15 cellular contexts compared by ENCODE assay signal in the genomic region with DNA sequence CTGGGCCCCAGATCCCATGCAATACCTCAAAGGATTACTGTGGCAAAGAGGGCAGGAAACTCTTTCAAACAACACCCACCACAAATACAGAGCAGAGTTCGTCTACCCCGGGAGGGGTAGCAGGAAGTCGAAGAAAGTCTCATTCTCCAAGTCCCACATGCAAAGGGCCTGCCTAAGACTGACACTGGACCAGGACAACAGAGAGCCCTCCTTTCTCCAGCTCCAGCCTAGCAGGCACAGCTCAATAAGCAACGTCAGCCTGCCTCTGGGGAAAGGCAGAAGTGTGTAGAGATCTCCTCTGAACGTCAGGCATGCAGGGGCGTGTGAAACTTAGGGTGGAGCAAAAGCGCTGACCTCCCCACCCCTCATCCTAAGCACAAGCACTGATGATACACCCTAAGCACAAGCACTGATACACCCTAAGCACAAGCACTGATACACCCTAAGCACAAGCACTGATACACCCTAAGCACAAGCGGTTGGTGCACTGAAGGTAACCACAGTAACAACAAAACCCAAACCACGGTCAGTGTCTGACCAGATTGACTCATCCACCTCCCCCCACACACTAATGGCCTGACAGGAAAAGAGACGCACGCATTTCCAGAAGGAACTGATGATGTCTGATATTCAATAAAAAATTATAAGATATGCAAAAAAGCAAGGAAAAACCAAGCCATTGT. TPM values are rescaled to one million over a fixed set of nuclear protein-coding genes. Genes with fewer than 3 reads are reported as not detected.
DNase-seq lines count a peak whose midpoint lies in the region; ATAC-seq and TF ChIP-seq lines count a peak whose summit lies in the region.
"Had no signal": no experiment of that assay in that cellular context is flagged by ENCODE, and none has a peak within 500 bp of the region (broad histone marks: within the 10 kb centered on the region; RNA-seq: fewer than 3 reads in every experiment).

No MANE protein-coding gene starts in this region.

- H3K27ac ChIP-seq in GM23338 (ENCODE audit: low read depth) = no peak overlapping the region
- no peak overlapping the region for H3K27ac ChIP-seq in trophoblast cell (ENCODE audit: low read depth, low read length)
- H3K27ac ChIP-seq: hepatocyte, left ventricle myocardium inferior had no signal

- H4K91ac ChIP-seq in trophoblast cell (ENCODE audit: low read depth, low read length) = no peak overlapping the region

- no peaks in the 10 kb centered on the region for H4K20me1 ChIP-seq in GM23338 (replicated peaks; ENCODE audit: insufficient read depth)

- ATAC-seq in GM23338 (peak; percentile 36), GM19452 (IDR thresholded peaks at IDR 0.05; ENCODE audit: unreplicated experiment) (no peak)
- ATAC-seq: SK-N-SH treated with all-trans-retinoic acid at 6 μM for 48 hours had no signal

- H2BK5ac ChIP-seq in trophoblast cell (ENCODE audit: low read depth, low read length, poor library complexity) = no peak overlapping the region

- H3K27me3 ChIP-seq in GM23338 (ENCODE audit: insufficient read depth) = no peaks in the 10 kb centered on the region
- no peaks in the 10 kb centered on the region for H3K27me3 ChIP-seq in trophoblast cell (ENCODE audit: insufficient read depth, low read length)
- H3K27me3 ChIP-seq: hepatocyte had no signal

- H2BK12ac ChIP-seq in trophoblast cell (ENCODE audit: low read length) = no peak overlapping the region

- no peak for DNase-seq in GM23338 (ENCODE audit: low spot score)
- DNase-seq in NCI-H226 = peak; percentile 15
- peak; percentile 18 for DNase-seq in activated effector memory CD4-positive, alpha-beta T cell treated with Interleukin-2 at 50 U/mL for 16 hours
- DNase-seq in trophoblast cell = no peak
- DNase-seq in ureter (ENCODE audit: low spot score) = no peak
- no peak for DNase-seq in cerebellar cortex (ENCODE audit: low spot score)
- DNase-seq: Caco-2, KG1, left ventricle myocardium inferior, NCI-H2107 had no signal

- peaks cover 8% of the 10 kb centered on the region for H3K27me3 Mint-ChIP-seq in GM23338 (ENCODE audit: insufficient read depth, low read depth, poor library complexity)

- H2AK5ac ChIP-seq in trophoblast cell (ENCODE audit: low read length) = no peak overlapping the region

- H4K8ac ChIP-seq in trophoblast cell (ENCODE audit: low read depth, low read length) = peak overlapping the region; percentile 50

- peak overlapping the region; percentile 55 for H2BK120ac ChIP-seq in trophoblast cell (ENCODE audit: insufficient read depth, low read length, poor library complexity)

- no peak overlapping the region for H3K4me3 Mint-ChIP-seq in GM23338

- peak overlapping the region; percentile 47; the same call in 1 of the 2 replicates for H3K4me2 ChIP-seq in GM23338
- H3K4me2 ChIP-seq in trophoblast cell (ENCODE audit: low read length) = no peak overlapping the region
- H3K4me2 ChIP-seq: hepatocyte had no signal

- H3F3A ChIP-seq in GM23338 (replicated peaks; ENCODE audit: low read depth) = 0 out of 2 replicates have a peak, but pooled peaks cover 3% of the 10 kb centered on the region

- no peak overlapping the region for H3K9ac ChIP-seq in trophoblast cell (ENCODE audit: low read length)

- no peak for TF ChIP-seq CTCF in GM23338 (conservative IDR thresholded peaks at IDR 0.05; ENCODE audit: low read depth in 2 of 2)

- peaks cover 9% of the 10 kb centered on the region; the same call in 2 of the 3 replicates for H3K36me3 Mint-ChIP-seq in GM23338 (ENCODE audit: low read depth)

- peaks cover 11% of the 10 kb centered on the region for H3K9me3 ChIP-seq in trophoblast cell (ENCODE audit: insufficient read depth, low read depth, low read length)

- no peak overlapping the region for H3K4ac ChIP-seq in trophoblast cell (ENCODE audit: low read depth, low read length)

- peak overlapping the region; percentile 47; the same call in 1 of the 2 replicates for H3K27ac Mint-ChIP-seq in GM23338

- no peaks in the 10 kb centered on the region for H3K79me1 ChIP-seq in trophoblast cell (ENCODE audit: low read length)

- H3K9me3 Mint-ChIP-seq in GM23338 = peaks cover 18% of the 10 kb centered on the region

- H3K79me2 ChIP-seq in GM23338 (replicated peaks; ENCODE audit: insufficient read depth) (no peaks in the 10 kb centered on the region), trophoblast cell (ENCODE audit: control insufficient read depth, insufficient read depth, low read length, poor library complexity) (no peaks in the 10 kb centered on the region)
- H3K79me2 ChIP-seq: hepatocyte had no signal

- H3K36me3 ChIP-seq in GM23338 (ENCODE audit: insufficient read depth) (no peaks in the 10 kb centered on the region), trophoblast cell (ENCODE audit: control insufficient read depth in 1 of 2, insufficient read depth in 2 of 2, low read length in 2 of 2) (no peaks in the 10 kb centered on the region)
- H3K36me3 ChIP-seq: left ventricle myocardium inferior had no signal

- no peaks in the 10 kb centered on the region for H3K9me2 ChIP-seq in GM23338 (ENCODE audit: insufficient read depth)

- H3K14ac ChIP-seq in trophoblast cell (ENCODE audit: low read length) = no peak overlapping the region

- peak overlapping the region; percentile 86 for H2AFZ ChIP-seq in GM23338
- no peak overlapping the region for H2AFZ ChIP-seq in trophoblast cell (ENCODE audit: insufficient read depth, low read length, poor library complexity)
- H2AFZ ChIP-seq: hepatocyte had no signal

- no CpG with 5 or more reads among the region's 11 CpGs for WGBS in trophoblast cell (ENCODE audit: extremely low coverage, insufficient coverage, insufficient read length)

- H4K12ac ChIP-seq in trophoblast cell (ENCODE audit: low read depth, low read length) = no peak overlapping the region

- H3K18ac ChIP-seq in trophoblast cell (ENCODE audit: low read length) = no peak overlapping the region

- H3K4me3 ChIP-seq in GM23338 (no peak overlapping the region), trophoblast cell (ENCODE audit: low read depth, low read length) (no peak overlapping the region)
- H3K4me3 ChIP-seq: hepatocyte, left ventricle myocardium inferior had no signal

- H3K4me1 ChIP-seq in GM23338 (ENCODE audit: insufficient read depth) (peaks cover 31% of the 10 kb centered on the region), trophoblast cell (ENCODE audit: control insufficient read depth in 1 of 2, insufficient read depth in 2 of 2, low read length in 2 of 2) (peaks cover 2 to 7% of the 10 kb centered on the region in 2 experiments)
- H3K4me1 ChIP-seq: Caco-2, left ventricle myocardium inferior had no signal

- peaks cover 30% of the 10 kb centered on the region for H3K4me1 Mint-ChIP-seq in GM23338

- H3K23ac ChIP-seq in trophoblast cell (ENCODE audit: low read length) = no peak overlapping the region

TF ChIP-seq in GM23338, 12 proteins besides CTCF, POLR2A, EP300 and RAD21:
- TF ChIP-seq POLR2AphosphoS5 (IDR thresholded peaks at IDR 0.05; ENCODE audit: low read depth) (no peak), ZNF114 (CRISPR knock-in tag; IDR thresholded peaks at IDR 0.05) (no peak)
TF ChIP-seq in GM23338: peak in this region for 0.

RNA-seq across cellular contexts. Expression of a gene that starts 1.3 kb away (rescaled TPM):
- not detected in 2 replicates for total RNA-seq in GM23338 (2014; rRNA removed; shearing (Covaris generic))
- polyA plus RNA-seq in GM23338 (2016; fragmentation: Nextera tagmentation; extraction: Ambion mirVana) = not detected in 2 replicates
- polyA plus RNA-seq in trophoblast cell (2013) = not detected in 2 replicates
- not detected for total RNA-seq in ureter
- total RNA-seq: Caco-2, epithelial cell of proximal tubule, hepatocyte, left ventricle myocardium inferior had no signal
- polyA plus RNA-seq: hepatocyte, neural cell had no signal

RNA-seq across cellular contexts. Expression of a gene that starts 4.6 kb away (rescaled TPM):
- total RNA-seq in GM23338 (2014; rRNA removed; shearing (Covaris generic)) = not detected in 2 replicates
- polyA plus RNA-seq in GM23338 (2016; fragmentation: Nextera tagmentation; extraction: Ambion mirVana) = not detected in 2 replicates
- polyA plus RNA-seq in trophoblast cell (2013) = not detected in 2 replicates
- total RNA-seq in ureter = not detected
- total RNA-seq: Caco-2, epithelial cell of proximal tubule, hepatocyte, left ventricle myocardium inferior had no signal
- polyA plus RNA-seq: hepatocyte, neural cell had no signal

RNA-seq across cellular contexts. Expression of a gene that starts 7.7 kb away (rescaled TPM):
- total RNA-seq in GM23338 (2014; rRNA removed; shearing (Covaris generic)) = not detected in 2 replicates
- polyA plus RNA-seq in GM23338 (2016; fragmentation: Nextera tagmentation; extraction: Ambion mirVana) = not detected in 2 replicates
- not detected in 2 replicates for polyA plus RNA-seq in trophoblast cell (2013)
- total RNA-seq in ureter = not detected
- total RNA-seq: Caco-2, epithelial cell of proximal tubule, hepatocyte, left ventricle myocardium inferior had no signal
- polyA plus RNA-seq: hepatocyte, neural cell had no signal

RNA-seq across cellular contexts. Expression of a gene that starts 12.8 kb away (rescaled TPM):
- total RNA-seq in GM23338 (2014; rRNA removed; shearing (Covaris generic)) = not detected in 2 replicates
- not detected in 2 replicates for polyA plus RNA-seq in GM23338 (2016; fragmentation: Nextera tagmentation; extraction: Ambion mirVana)
- polyA plus RNA-seq in trophoblast cell (2013) = not detected in 2 replicates
- not detected for total RNA-seq in ureter
- total RNA-seq: Caco-2, epithelial cell of proximal tubule, hepatocyte, left ventricle myocardium inferior had no signal
- polyA plus RNA-seq: hepatocyte, neural cell had no signal

RNA-seq across cellular contexts. Expression of a gene that starts 21.9 kb away (rescaled TPM):
- not detected in 2 replicates for total RNA-seq in GM23338 (2014; rRNA removed; shearing (Covaris generic))
- polyA plus RNA-seq in GM23338 (2016; fragmentation: Nextera tagmentation; extraction: Ambion mirVana) = not detected in 2 replicates
- not detected in 2 replicates for polyA plus RNA-seq in trophoblast cell (2013)
- not detected for total RNA-seq in ureter
- total RNA-seq: Caco-2, epithelial cell of proximal tubule, hepatocyte, left ventricle myocardium inferior had no signal
- polyA plus RNA-seq: hepatocyte, neural cell had no signal

Comparison
In these comparisons a context has a peak if more than half of its experiments do, and no peak if none do; other contexts are left out.
1. DNase-seq: peak in NCI-H226 (single experiment) and activated effector memory CD4-positive, alpha-beta T cell treated with Interleukin-2 at 50 U/mL for 16 hours (single experiment); none in GM23338 (single experiment), trophoblast cell (0 of 2), ureter (single experiment) and cerebellar cortex (single experiment).